Comparison of ENCODE assay signal across 23 cellular contexts in genomic region chr9:98135938-98136337, GRCh38.
"Had no signal": no experiment of that assay in that cellular context is flagged by ENCODE, and none has a peak within 500 bp of the region (broad histone marks: within the 10 kb centered on the region; RNA-seq: fewer than 3 reads in every experiment).

No MANE protein-coding gene starts in this region.

- H3K9me3 ChIP-seq: gastroesophageal sphincter, neutrophil, pancreas, stomach, suprapubic skin, tibial nerve, uterus had no signal

- ATAC-seq: activated CD4-positive, alpha-beta T cell treated with anti-CD3 and anti-CD28 coated beads for 36 hours; gastroesophageal sphincter; left ventricle myocardium superior; right cardiac atrium; stimulated activated memory B cell treated with anti-CD40 and anti-IgM and Interleukin-4, amounts not matched to agents 10 μg/mL and 1 μg/mL and 100 μg/mL, for 72 hours had no signal

- H3K27me3 Mint-ChIP-seq: activated CD4-positive, alpha-beta T cell treated with anti-CD3 and anti-CD28 coated beads for 36 hours; activated naive CD8-positive, alpha-beta T cell treated with anti-CD3 and anti-CD28 coated beads, Interleukin-2, amount 10 ng/mL, durations not matched to agents 7 days and 5 days; stimulated activated memory B cell treated with anti-CD40 and anti-IgM and Interleukin-4, amounts not matched to agents 10 μg/mL and 1 μg/mL and 100 μg/mL, for 72 hours had no signal

- H3K9me3 Mint-ChIP-seq: activated naive CD8-positive, alpha-beta T cell treated with anti-CD3 and anti-CD28 coated beads, Interleukin-2, amount 10 ng/mL, durations not matched to agents 7 days and 5 days; endodermal cell; nephron; stimulated activated memory B cell treated with anti-CD40 and anti-IgM and Interleukin-4, amounts not matched to agents 10 μg/mL and 1 μg/mL and 100 μg/mL, for 72 hours; T-helper 2 cell treated with Interferon-gamma antibody and Interleukin-4, amounts not matched to agents 5 μg/mL and 100 μg/mL, for 36 hours had no signal

- H3K4me1 Mint-ChIP-seq: activated CD4-positive, alpha-beta T cell treated with anti-CD3 and anti-CD28 coated beads for 36 hours; activated naive CD8-positive, alpha-beta T cell treated with anti-CD3 and anti-CD28 coated beads, Interleukin-2, amount 10 ng/mL, durations not matched to agents 7 days and 5 days; nephron had no signal

- H3K4me1 ChIP-seq: gastroesophageal sphincter, pancreas, suprapubic skin, tibial nerve, uterus had no signal

- H3K36me3 ChIP-seq: gastroesophageal sphincter, pancreas, tibial nerve, uterus had no signal

- H3K36me3 Mint-ChIP-seq: stimulated activated memory B cell treated with anti-CD40 and anti-IgM and Interleukin-4, amounts not matched to agents 10 μg/mL and 1 μg/mL and 100 μg/mL, for 72 hours had no signal

- DNase-seq: activated CD4-positive, alpha-beta T cell treated with anti-CD3 and anti-CD28 coated beads for 36 hours; activated CD4-positive, alpha-beta T cell treated with anti-CD3 and anti-CD28 coated beads, Interleukin-2, amount 50 U/mL, for 48 hours; activated naive CD8-positive, alpha-beta T cell treated with anti-CD3 and anti-CD28 coated beads, Interleukin-2, amount 10 ng/mL, durations not matched to agents 7 days and 5 days; amniotic stem cell; cerebellar nuclear complex; cortex of kidney; head of caudate nucleus; hypothalamus; left ventricle myocardium superior; pancreas; right cardiac atrium; stimulated activated CD4-positive, alpha-beta T cell treated with anti-CD3 and anti-CD28 coated beads, Interleukin-2, amount 100 ng/mL, for 24 hours; stomach; uterus had no signal

- H3K4me3 Mint-ChIP-seq: activated CD4-positive, alpha-beta T cell treated with anti-CD3 and anti-CD28 coated beads for 36 hours; activated naive CD8-positive, alpha-beta T cell treated with anti-CD3 and anti-CD28 coated beads, Interleukin-2, amount 10 ng/mL, durations not matched to agents 7 days and 5 days; endodermal cell; nephron; stimulated activated memory B cell treated with anti-CD40 and anti-IgM and Interleukin-4, amounts not matched to agents 10 μg/mL and 1 μg/mL and 100 μg/mL, for 72 hours; T-helper 2 cell treated with Interferon-gamma antibody and Interleukin-4, amounts not matched to agents 5 μg/mL and 100 μg/mL, for 36 hours had no signal

- H3K27ac ChIP-seq: gastroesophageal sphincter, neutrophil, pancreas, suprapubic skin, tibial nerve, uterus had no signal

- H3K27ac Mint-ChIP-seq: activated CD4-positive, alpha-beta T cell treated with anti-CD3 and anti-CD28 coated beads for 36 hours; endodermal cell; nephron; stimulated activated memory B cell treated with anti-CD40 and anti-IgM and Interleukin-4, amounts not matched to agents 10 μg/mL and 1 μg/mL and 100 μg/mL, for 72 hours; T-helper 2 cell treated with Interferon-gamma antibody and Interleukin-4, amounts not matched to agents 5 μg/mL and 100 μg/mL, for 36 hours had no signal

- H3K4me3 ChIP-seq: gastroesophageal sphincter, pancreas, stomach, suprapubic skin, tibial nerve, uterus had no signal

- FAIRE-seq: bronchial epithelial cell, pancreas had no signal

- H3K27me3 ChIP-seq: gastroesophageal sphincter, neutrophil, pancreas, stomach, suprapubic skin, tibial nerve, uterus had no signal
